In the genomic region with DNA sequence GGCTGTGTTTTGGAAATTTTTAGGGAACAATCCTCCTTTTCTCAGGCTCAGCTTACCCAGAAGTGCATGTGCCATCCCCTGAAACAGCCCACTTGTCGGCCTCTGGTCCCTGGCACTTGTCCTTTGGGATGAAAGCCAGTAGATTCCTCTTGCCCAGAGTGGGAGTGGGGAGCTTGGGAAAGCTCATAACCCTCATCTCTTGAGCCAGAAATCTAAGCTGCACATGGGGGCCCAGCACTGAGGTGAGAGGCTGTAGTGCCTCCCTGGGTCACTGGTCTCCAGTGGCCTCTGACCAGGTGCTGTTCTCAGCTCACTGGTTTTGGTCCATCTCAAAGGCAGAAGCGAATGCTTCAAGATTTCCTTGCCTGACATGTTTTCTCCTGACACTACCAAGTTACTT, we compare ENCODE assay signal across 16 cellular contexts. TPM values are rescaled to one million over a fixed set of nuclear protein-coding genes. Genes with fewer than 3 reads are reported as not detected.
DNase-seq lines count a peak whose midpoint lies in the region; ATAC-seq and TF ChIP-seq lines count a peak whose summit lies in the region.
"Had no signal": no experiment of that assay in that cellular context is flagged by ENCODE, and none has a peak within 500 bp of the region (broad histone marks: within the 10 kb centered on the region; RNA-seq: fewer than 3 reads in every experiment).

No MANE protein-coding gene starts in this region.

- peak overlapping the region; percentile 34 for H3K9ac ChIP-seq in mammary epithelial cell (ENCODE audit: insufficient read depth, low read length)
- no peak overlapping the region for H3K9ac ChIP-seq in mesendoderm (ENCODE audit: low read length)

- no peaks in the 10 kb centered on the region for H3K36me3 ChIP-seq in mammary epithelial cell (ENCODE audit: insufficient read depth, low read length)
- no peaks in the 10 kb centered on the region for H3K36me3 ChIP-seq in mesendoderm (ENCODE audit: control insufficient read depth, insufficient read depth, low read length)
- no peaks in the 10 kb centered on the region for H3K36me3 ChIP-seq in thyroid gland
- H3K36me3 ChIP-seq: adrenal gland, left ventricle myocardium inferior had no signal

- H3K79me1 ChIP-seq in mesendoderm (ENCODE audit: low read length), result no peaks in the 10 kb centered on the region

- no peak overlapping the region for H2BK15ac ChIP-seq in mesendoderm (replicated peaks; ENCODE audit: low read depth)

- no peak for TF ChIP-seq POLR2A in thyroid gland (IDR thresholded peaks at IDR 0.05)

- peaks cover 6% of the 10 kb centered on the region for H3K36me3 Mint-ChIP-seq in activated naive CD8-positive, alpha-beta T cell
- peaks cover 29% of the 10 kb centered on the region for H3K36me3 Mint-ChIP-seq in activated naive CD8-positive, alpha-beta T cell treated with anti-CD3 and anti-CD28 coated beads, Interleukin-2, amount 50 U/mL, for 24 hours (ENCODE audit: low read depth)

- in situ Hi-C loops in mammary epithelial cell (cut with MboI; ENCODE audit: low sequenced_read_pairs in 2 of 2), result no loop called here

- H3K27me3 ChIP-seq in mammary epithelial cell (ENCODE audit: insufficient read depth, low read length), result no peaks in the 10 kb centered on the region
- no peaks in the 10 kb centered on the region for H3K27me3 ChIP-seq in mesendoderm (ENCODE audit: insufficient read depth, low read length, poor library complexity)
- no peaks in the 10 kb centered on the region for H3K27me3 ChIP-seq in thyroid gland
- H3K27me3 ChIP-seq: adrenal gland had no signal

- no peak overlapping the region for H2BK5ac ChIP-seq in mesendoderm (ENCODE audit: low read length)

- no peak for ATAC-seq in activated naive CD8-positive, alpha-beta T cell treated with anti-CD3 and anti-CD28 coated beads, Interleukin-2, amount 50 U/mL, for 24 hours
- no peak for ATAC-seq in GM21723 (IDR thresholded peaks at IDR 0.05; ENCODE audit: unreplicated experiment)
- ATAC-seq: HepG2, sciatic nerve had no signal

- H3K4me3 ChIP-seq in mammary epithelial cell (replicated peaks in 1 of 3; ENCODE audit: insufficient read depth in 1 of 3, low read depth in 2 of 3, low read length in 3 of 3) (no peak overlapping the region), mesendoderm (ENCODE audit: low read length) (no peak overlapping the region), thyroid gland (replicated peaks in 1 of 3) (no peak overlapping the region)
- H3K4me3 ChIP-seq: adrenal gland, left ventricle myocardium inferior had no signal

- H3K23ac ChIP-seq in mesendoderm (ENCODE audit: low read length), result peak overlapping the region; percentile 37

- no peaks in the 10 kb centered on the region for H3K9me3 Mint-ChIP-seq in activated naive CD8-positive, alpha-beta T cell (ENCODE audit: low read depth)
- H3K9me3 Mint-ChIP-seq in activated naive CD8-positive, alpha-beta T cell treated with anti-CD3 and anti-CD28 coated beads, Interleukin-2, amount 50 U/mL, for 24 hours, result no peaks in the 10 kb centered on the region

- H2BK120ac ChIP-seq in mesendoderm (ENCODE audit: low read depth, low read length), result no peak overlapping the region

- no peak for DNase-seq in activated naive CD8-positive, alpha-beta T cell treated with anti-CD3 and anti-CD28 coated beads, Interleukin-2, amount 50 U/mL, for 24 hours
- DNase-seq in mammary epithelial cell, result no peak
- DNase-seq in mesendoderm, result no peak
- peak; percentile 84 to 85 for DNase-seq in thyroid gland
- no peak for DNase-seq in NK-92 treated with Interleukin-12 subunit alpha and Interleukin-12 subunit beta, amount 100 ng/mL, for 24 hours (lab: John Stamatoyannopoulos, UW)
- DNase-seq in NCI-H1092 (lab: John Stamatoyannopoulos, UW), result no peak
- DNase-seq: adrenal gland, cortex of kidney, GOT3, left ventricle myocardium inferior, MV-4-11, NCI-H2171 had no signal

- H3K27me3 Mint-ChIP-seq in activated naive CD8-positive, alpha-beta T cell, result no peaks in the 10 kb centered on the region
- no peaks in the 10 kb centered on the region for H3K27me3 Mint-ChIP-seq in activated naive CD8-positive, alpha-beta T cell treated with anti-CD3 and anti-CD28 coated beads, Interleukin-2, amount 50 U/mL, for 24 hours

- peak overlapping the region; percentile 75 for H3K27ac Mint-ChIP-seq in activated naive CD8-positive, alpha-beta T cell
- H3K27ac Mint-ChIP-seq in activated naive CD8-positive, alpha-beta T cell treated with anti-CD3 and anti-CD28 coated beads, Interleukin-2, amount 50 U/mL, for 24 hours, result no peak overlapping the region

- H3K27ac ChIP-seq in mammary epithelial cell (ENCODE audit: insufficient read depth, low read depth, low read length) (peak overlapping the region; percentile 82), mesendoderm (ENCODE audit: low read depth, low read length) (no peak overlapping the region), thyroid gland (peak overlapping the region; percentile 54 to 91 (median 89))
- H3K27ac ChIP-seq: adrenal gland, left ventricle myocardium inferior had no signal

- H3K4me1 ChIP-seq in mammary epithelial cell (ENCODE audit: insufficient read depth, low read length) (peaks cover 34% of the 10 kb centered on the region), mesendoderm (ENCODE audit: control insufficient read depth, low read depth, low read length) (peaks cover 20% of the 10 kb centered on the region), thyroid gland (peaks cover 71 to 75% of the 10 kb centered on the region in 2 donors)

- dilution Hi-C loops in mammary epithelial cell (cut with HindIII; ENCODE audit: low sequenced_read_pairs), result no loop called here

- H2AK5ac ChIP-seq in mesendoderm (ENCODE audit: low read length), result no peak overlapping the region

- no peaks in the 10 kb centered on the region for H4K20me1 ChIP-seq in mammary epithelial cell (ENCODE audit: insufficient read depth, low read length)

- intact Hi-C loops in mammary epithelial cell (cut with micrococcal nuclease), result no loop called here
- intact Hi-C loops in thyroid gland (cut with DNase I), result no loop called here

- 58% methylated on average over 2 of the region's 2 CpGs for WGBS in mammary epithelial cell (ENCODE audit: low coverage, missing lambda C conversion rate)
- no CpG with 5 or more reads among the region's 2 CpGs for WGBS in mesendoderm (ENCODE audit: extremely low coverage, insufficient coverage, low lambda C conversion rate)
- WGBS in thyroid gland, 2 donors, result 16 to 29% methylated on average over 2 of the region's 2 CpGs

- TF ChIP-seq CTCF in mammary epithelial cell (conservative IDR thresholded peaks at IDR 0.05 in 1 of 2, IDR thresholded peaks at IDR 0.05 in 1 of 2; ENCODE audit: extremely low read depth in 1 of 2, insufficient read depth in 1 of 2, low read depth in 1 of 2, low read length in 2 of 2) (no peak), thyroid gland (IDR thresholded peaks at IDR 0.05) (no peak)

- CTCF ChIA-PET in mammary epithelial cell (lab: Charles Lee; ENCODE audit: low non-redundant PET), result no interaction called here

- H3K4ac ChIP-seq in mesendoderm (ENCODE audit: low read depth, low read length), result no peak overlapping the region

- H3K9me3 ChIP-seq in mammary epithelial cell (replicated peaks; ENCODE audit: insufficient read depth, low read length), result no peaks in the 10 kb centered on the region
- H3K9me3 ChIP-seq in thyroid gland, result no peaks in the 10 kb centered on the region
- H3K9me3 ChIP-seq: adrenal gland, left ventricle myocardium inferior had no signal

- no peak overlapping the region for H4K8ac ChIP-seq in mesendoderm (ENCODE audit: low read depth, low read length)

- no peak overlapping the region for H4K5ac ChIP-seq in mesendoderm (ENCODE audit: low read length)

- H3K4me1 Mint-ChIP-seq in activated naive CD8-positive, alpha-beta T cell (ENCODE audit: low read depth), result peaks cover 50% of the 10 kb centered on the region
- H3K4me1 Mint-ChIP-seq in activated naive CD8-positive, alpha-beta T cell treated with anti-CD3 and anti-CD28 coated beads, Interleukin-2, amount 50 U/mL, for 24 hours, result peaks cover 40% of the 10 kb centered on the region

- H2AFZ ChIP-seq in mammary epithelial cell (ENCODE audit: low read depth, low read length), result no peak overlapping the region

- no TSS peak for BruUV-seq in mammary epithelial cell (replicated peaks; lab: Mats Ljungman, UMichigan)

- H3K79me2 ChIP-seq in mammary epithelial cell (ENCODE audit: insufficient read depth, low read length) (peaks cover 3% of the 10 kb centered on the region), mesendoderm (ENCODE audit: control insufficient read depth, insufficient read depth, low read length) (no peaks in the 10 kb centered on the region)

- H3K18ac ChIP-seq in mesendoderm (ENCODE audit: low read length), result no peak overlapping the region

- H3K4me2 ChIP-seq in mammary epithelial cell (ENCODE audit: insufficient read depth, low read depth, low read length), result peak overlapping the region; percentile 60
- no peak overlapping the region for H3K4me2 ChIP-seq in mesendoderm (ENCODE audit: low read length)

- H3K56ac ChIP-seq in mesendoderm (ENCODE audit: low read length), result no peak overlapping the region

- peak overlapping the region; percentile 35 for H3K4me3 Mint-ChIP-seq in activated naive CD8-positive, alpha-beta T cell
- H3K4me3 Mint-ChIP-seq in activated naive CD8-positive, alpha-beta T cell treated with anti-CD3 and anti-CD28 coated beads, Interleukin-2, amount 50 U/mL, for 24 hours, result no peak overlapping the region

RNA-seq across cellular contexts. Expression of gene FSCN1, which starts 38.6 kb away (rescaled TPM):
- total RNA-seq in mammary epithelial cell (100 to 1,000 TPM; 303 to 480 TPM), thyroid gland (100 to 1,000 TPM in 1 of 4 donors, 10 to 100 TPM in 3; 31.4 to 101 (median 42.6) TPM)
- 365 TPM for polyA plus RNA-seq in mammary epithelial cell
- 201 TPM for polyA minus RNA-seq in mammary epithelial cell
- polyA plus RNA-seq in mesendoderm (2013, experiment 1 of 2), result 429 TPM
- polyA plus RNA-seq in mesendoderm (2013, experiment 2 of 2), result 421 TPM

Comparison
In these comparisons a context has a peak if more than half of its experiments do, and no peak if none do; other contexts are left out.
1. DNase-seq: peak in thyroid gland (2 of 2); none in activated naive CD8-positive, alpha-beta T cell treated with anti-CD3 and anti-CD28 coated beads, Interleukin-2, amount 50 U/mL, for 24 hours (single experiment), mammary epithelial cell (single experiment), mesendoderm (single experiment), NK-92 treated with Interleukin-12 subunit alpha and Interleukin-12 subunit beta, amount 100 ng/mL, for 24 hours (single experiment) and NCI-H1092 (single experiment).